In the genomic region with DNA sequence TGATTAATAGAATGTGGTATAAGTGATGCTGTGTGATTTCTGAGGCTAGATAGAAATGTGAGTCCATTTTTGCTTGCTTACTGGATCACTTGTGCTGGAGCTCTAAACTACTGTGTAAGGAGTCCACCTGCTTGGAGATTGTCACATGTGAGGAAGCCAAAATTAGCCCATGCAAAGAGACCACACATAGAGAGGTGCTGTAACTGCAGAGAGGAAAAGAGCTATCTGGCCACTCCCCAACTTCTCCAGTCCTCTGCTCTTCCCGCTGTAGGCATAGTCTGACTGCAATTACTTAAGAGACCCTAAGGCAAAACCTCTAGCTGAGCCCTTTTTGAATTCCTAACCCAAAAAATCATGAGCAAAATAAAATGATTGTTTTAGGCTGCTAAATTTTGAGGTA, we compare ENCODE assay signal across 19 cellular contexts.
A peak's percentile ranks its signal among the peaks of the same experiment; 100 is the strongest.
DNase-seq lines count a peak whose midpoint lies in the region; ATAC-seq, FAIRE-seq and TF ChIP-seq lines count a peak whose summit lies in the region.
"Had no signal": no experiment of that assay in that cellular context is flagged by ENCODE, and none has a peak within 500 bp of the region (broad histone marks: within the 10 kb centered on the region; RNA-seq: fewer than 3 reads in every experiment).

No MANE protein-coding gene starts in this region.

- H2AFZ ChIP-seq in H1 (ENCODE audit: low read length), result 0 out of 2 replicates have a peak overlapping the region, but pooled peaks have one; percentile 9
- H2AFZ ChIP-seq: GM23248 had no signal

- H3K56ac ChIP-seq in H1 (replicated peaks; ENCODE audit: insufficient read length, low read depth, low read length), result no peak overlapping the region

- H3K79me2 ChIP-seq in H1 (ENCODE audit: control insufficient read depth in 1 of 2, insufficient read depth in 2 of 2, low read length in 2 of 2), result no peaks in the 10 kb centered on the region

- no peaks in the 10 kb centered on the region for H3K23me2 ChIP-seq in H1 (ENCODE audit: low read depth, low read length)

- no peaks in the 10 kb centered on the region for H3K4me1 Mint-ChIP-seq in activated CD4-positive, alpha-beta T cell treated with anti-CD3 and anti-CD28 coated beads, Interleukin-2, amount 10 ng/mL, durations not matched to agents 24 days and 14 days
- peaks cover 25% of the 10 kb centered on the region for H3K4me1 Mint-ChIP-seq in WTC11
- H3K4me1 Mint-ChIP-seq: CD4-positive, CD25-positive, alpha-beta regulatory T cell; CD8-positive, alpha-beta memory T cell had no signal

- no peak for TF ChIP-seq RAD21 in H1 (IDR thresholded peaks at IDR 0.05 in 1 of 2, conservative IDR thresholded peaks at IDR 0.05 in 1 of 2; ENCODE audit: low read depth in 2 of 2, low read length in 2 of 2)

- TF ChIP-seq POLR2A in H1 (IDR thresholded peaks at IDR 0.05; ENCODE audit: control extremely low read depth in 1 of 2, low read depth in 2 of 2, low read length in 2 of 2) (no peak), suprapubic skin (IDR thresholded peaks at IDR 0.05) (no peak)

- no peak overlapping the region for H3K4me3 Mint-ChIP-seq in activated CD4-positive, alpha-beta T cell treated with anti-CD3 and anti-CD28 coated beads, Interleukin-2, amount 10 ng/mL, durations not matched to agents 24 days and 14 days
- H3K4me3 Mint-ChIP-seq in WTC11, result no peak overlapping the region
- H3K4me3 Mint-ChIP-seq: CD4-positive, CD25-positive, alpha-beta regulatory T cell; CD8-positive, alpha-beta memory T cell; HFFc6 had no signal

- TF ChIP-seq EP300 in H1 (IDR thresholded peaks at IDR 0.05; ENCODE audit: borderline replicate concordance in 1 of 2, low read depth in 2 of 2, low read length in 2 of 2) (no peak), suprapubic skin (IDR thresholded peaks at IDR 0.05) (no peak)

- H2AK5ac ChIP-seq in H1 (ENCODE audit: low read depth, low read length), result no peak overlapping the region

- H3K27me3 Mint-ChIP-seq in activated CD4-positive, alpha-beta T cell treated with anti-CD3 and anti-CD28 coated beads, Interleukin-2, amount 10 ng/mL, durations not matched to agents 24 days and 14 days, result peaks cover 6% of the 10 kb centered on the region
- no peaks in the 10 kb centered on the region; the same call in 1 of the 2 replicates for H3K27me3 Mint-ChIP-seq in WTC11 (ENCODE audit: low read depth)

- H3K4me3 ChIP-seq in H1 (ENCODE audit: extremely low read depth in 1 of 4, insufficient read depth in 2 of 4, low read depth in 3 of 4, low read length in 4 of 4) (no peak overlapping the region), suprapubic skin (no peak overlapping the region), left lung (no peak overlapping the region)
- H3K4me3 ChIP-seq: GM23248 had no signal

- no peak overlapping the region for H3K18ac ChIP-seq in H1 (ENCODE audit: extremely low read depth, low read length)

- H3K23ac ChIP-seq in H1 (ENCODE audit: insufficient read length), result no peak overlapping the region

- no peak overlapping the region for H4K5ac ChIP-seq in H1 (ENCODE audit: insufficient read length, low read depth, low read length)

- H2BK5ac ChIP-seq in H1 (ENCODE audit: low read depth, low read length), result no peak overlapping the region

- H2BK15ac ChIP-seq in H1 (ENCODE audit: low read length), result no peak overlapping the region

- H3K36me3 ChIP-seq in H1 (ENCODE audit: control insufficient read depth in 2 of 4, insufficient read depth in 4 of 4, low read length in 3 of 4) (no peaks in the 10 kb centered on the region), suprapubic skin (no peaks in the 10 kb centered on the region), left lung (no peaks in the 10 kb centered on the region)
- H3K36me3 ChIP-seq: BE2C had no signal

- H3K36me3 Mint-ChIP-seq in activated CD4-positive, alpha-beta T cell treated with anti-CD3 and anti-CD28 coated beads, Interleukin-2, amount 10 ng/mL, durations not matched to agents 24 days and 14 days (ENCODE audit: low read depth), result no peaks in the 10 kb centered on the region
- H3K36me3 Mint-ChIP-seq in WTC11, result no peaks in the 10 kb centered on the region
- H3K36me3 Mint-ChIP-seq: CD4-positive, CD25-positive, alpha-beta regulatory T cell had no signal

- ATAC-seq in WTC11 (peak; percentile 63), HG02970 (IDR thresholded peaks at IDR 0.05; ENCODE audit: low FRiP score, unreplicated experiment) (no peak), left lung (no peak)
- ATAC-seq: HCT116 had no signal

- TF ChIP-seq CTCF in WTC11 (IDR thresholded peaks at IDR 0.05) (no peak), H1 (IDR thresholded peaks at IDR 0.05; ENCODE audit: control extremely low read depth in 1 of 3, insufficient read depth in 1 of 3, low read depth in 1 of 3, low read length in 3 of 3) (no peak), suprapubic skin (IDR thresholded peaks at IDR 0.05) (no peak), left lung (IDR thresholded peaks at IDR 0.05) (no peak)

- H3K79me1 ChIP-seq in H1 (ENCODE audit: low read depth, low read length), result no peaks in the 10 kb centered on the region

- H4K8ac ChIP-seq in H1 (ENCODE audit: extremely low read depth, insufficient read depth, low read length), result no peak overlapping the region

- no peaks in the 10 kb centered on the region for H4K20me1 ChIP-seq in H1 (replicated peaks in 1 of 2; ENCODE audit: control insufficient read depth in 1 of 2, insufficient read depth in 2 of 2, low read length in 2 of 2)

- CTCF ChIA-PET in WTC11 (lab: Charles Lee) (interaction anchor here (2.2 kb wide), 1 partner anchor 10 kb away, joined by 10 read pairs; no protein-coding TSS in a partner anchor), H1 (lab: Charles Lee; ENCODE audit: partially characterized antibody) (interaction anchor here (1.6 to 3.1 kb wide), 2 partner anchors 10 to 54 kb away, joined by 3 to 17 read pairs; no protein-coding TSS in a partner anchor)

- H3K9ac ChIP-seq in H1 (replicated peaks in 1 of 4; ENCODE audit: extremely low read depth in 1 of 4, low read depth in 3 of 4, low read length in 3 of 4), result no peak overlapping the region
- H3K9ac ChIP-seq: GM23248 had no signal

- H2BK12ac ChIP-seq in H1 (ENCODE audit: low read depth, low read length), result no peak overlapping the region

- no peak overlapping the region for H3K4me2 ChIP-seq in H1 (ENCODE audit: insufficient read depth in 1 of 2, low read depth in 2 of 2, low read length in 2 of 2)

- H2BK120ac ChIP-seq in H1 (replicated peaks; ENCODE audit: low read depth, low read length), result no peak overlapping the region

- no peak overlapping the region for H4K91ac ChIP-seq in H1 (replicated peaks; ENCODE audit: insufficient read length, low read length)

- no peak for FAIRE-seq in H1 (lab: Jason Lieb, UNC)
- FAIRE-seq: GM12892, GM18507 had no signal

- H2BK20ac ChIP-seq in H1 (ENCODE audit: low read length), result no peak overlapping the region

- DNase-seq in activated CD4-positive, alpha-beta T cell treated with anti-CD3 and anti-CD28 coated beads, Interleukin-2, amount 10 ng/mL, durations not matched to agents 24 days and 14 days, result peak; percentile 25
- no peak for DNase-seq in activated CD4-positive, alpha-beta T cell treated with anti-CD3 and anti-CD28 coated beads for 1 hour
- DNase-seq in WTC11 (ENCODE audit: low spot score) (no peak), H1 (ENCODE audit: low read depth in 1 of 2, low spot score in 2 of 2) (no peak), suprapubic skin (ENCODE audit: low spot score in 2 of 2) (no peak), left lung (no peak)
- DNase-seq: BE2C; CD4-positive, CD25-positive, alpha-beta regulatory T cell; CD8-positive, alpha-beta memory T cell; COR-L47; DMS 273 treated with DMSO at 0.1 percent for 48 hours; GDM1; GM23248; H7; HFFc6 had no signal

- no peak overlapping the region for H3K14ac ChIP-seq in H1 (ENCODE audit: insufficient read length)

- H3K9me3 ChIP-seq in H1 (ENCODE audit: insufficient read depth in 2 of 2, low read depth in 1 of 2, low read length in 1 of 2) (no peaks in the 10 kb centered on the region), suprapubic skin (no peaks in the 10 kb centered on the region), left lung (no peaks in the 10 kb centered on the region)
- H3K9me3 ChIP-seq: BE2C had no signal

- H3K27ac Mint-ChIP-seq in activated CD4-positive, alpha-beta T cell treated with anti-CD3 and anti-CD28 coated beads, Interleukin-2, amount 10 ng/mL, durations not matched to agents 24 days and 14 days, result no peak overlapping the region
- no peak overlapping the region for H3K27ac Mint-ChIP-seq in WTC11
- H3K27ac Mint-ChIP-seq: CD4-positive, CD25-positive, alpha-beta regulatory T cell; CD8-positive, alpha-beta memory T cell; HFFc6 had no signal

- H3K27me3 ChIP-seq in H1 (replicated peaks in 1 of 4; ENCODE audit: control insufficient read depth in 3 of 4, extremely low read depth in 1 of 4, insufficient read depth in 3 of 4, low read length in 3 of 4), result no peaks in the 10 kb centered on the region
- H3K27me3 ChIP-seq in suprapubic skin, result no peaks in the 10 kb centered on the region
- H3K27me3 ChIP-seq in left lung, result peaks cover 0 to 6% of the 10 kb centered on the region in 2 donors
- H3K27me3 ChIP-seq: BE2C had no signal

- H3K4me1 ChIP-seq in H1 (replicated peaks in 1 of 4; ENCODE audit: control insufficient read depth in 3 of 4, insufficient read depth in 4 of 4, low read length in 3 of 4) (peaks cover 0 to 3% (median 0%) of the 10 kb centered on the region in 4 experiments; a peak in 1 of 7 replicates), suprapubic skin (no peaks in the 10 kb centered on the region), left lung (no peaks in the 10 kb centered on the region)
- H3K4me1 ChIP-seq: BE2C had no signal

- intact Hi-C loops in activated CD4-positive, alpha-beta T cell treated with anti-CD3 and anti-CD28 coated beads, Interleukin-2, amount 10 ng/mL, durations not matched to agents 24 days and 14 days (cut with micrococcal nuclease), result no loop called here
- intact Hi-C loops in left lung (cut with DNase I), result no loop called here

- no peaks in the 10 kb centered on the region for H3K9me3 Mint-ChIP-seq in activated CD4-positive, alpha-beta T cell treated with anti-CD3 and anti-CD28 coated beads, Interleukin-2, amount 10 ng/mL, durations not matched to agents 24 days and 14 days
- peaks cover under 1% of the 10 kb centered on the region; the same call in 1 of the 2 replicates for H3K9me3 Mint-ChIP-seq in WTC11
- H3K9me3 Mint-ChIP-seq: CD8-positive, alpha-beta memory T cell; HFFc6 had no signal

- H3K4ac ChIP-seq in H1 (replicated peaks; ENCODE audit: insufficient read length, low read depth, low read length), result no peak overlapping the region

- POLR2A ChIA-PET in WTC11 (lab: Charles Lee), result interaction anchor here (1.5 kb wide), 1 partner anchor 120 kb away, joined by 3 read pairs; no protein-coding TSS in a partner anchor
- POLR2A ChIA-PET in H1 (lab: Charles Lee; ENCODE audit: partially characterized antibody), result no interaction called here

- no peak overlapping the region for H3K27ac ChIP-seq in H1 (ENCODE audit: low read depth, low read length)
- H3K27ac ChIP-seq in suprapubic skin, result no peak overlapping the region
- no peak overlapping the region for H3K27ac ChIP-seq in left lung
- H3K27ac ChIP-seq: GM23248 had no signal

- 92% methylated on average over 1 of the region's 1 CpG; no CpG with 5 or more reads in 1 of the 2 experiments for WGBS in H1 (ENCODE audit: extremely low coverage in 1 of 2, insufficient coverage in 1 of 2, insufficient read length in 1 of 2, insufficient replicate concordance in 2 of 2, low coverage in 1 of 2, low lambda C conversion rate in 2 of 2, missing lambda C conversion rate in 1 of 2), 2 experiments
- WGBS in suprapubic skin, result 67% methylated on average over 1 of the region's 1 CpG

TF ChIP-seq in H1, 55 proteins besides CTCF, POLR2A, EP300 and RAD21 (continues in another document):
- no peak for TF ChIP-seq KDM5A (IDR thresholded peaks at IDR 0.05; ENCODE audit: low read length)
